ENCODE assay signal across 14 cellular contexts in the genomic region with DNA sequence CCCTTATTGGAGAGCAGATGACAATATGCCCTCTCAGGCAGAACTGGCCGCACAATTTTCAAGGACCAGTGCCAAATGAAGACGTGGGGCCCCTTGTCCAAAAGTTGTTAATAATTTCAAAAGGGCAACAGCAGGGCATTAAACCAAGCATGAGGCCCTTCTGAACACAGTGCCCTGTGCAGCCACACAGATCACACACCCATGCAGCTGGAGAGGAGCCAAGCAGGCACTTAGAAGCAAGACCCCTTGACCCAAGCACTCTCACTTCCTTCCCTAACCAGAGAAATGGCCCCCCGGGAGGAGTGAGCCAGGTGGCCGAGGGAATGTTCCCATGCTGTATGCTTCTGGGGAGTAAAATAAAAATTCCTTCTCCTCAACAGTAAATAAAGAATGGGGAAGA.
DNase-seq lines count a peak whose midpoint lies in the region; ATAC-seq, FAIRE-seq and TF ChIP-seq lines count a peak whose summit lies in the region.
"Had no signal": no experiment of that assay in that cellular context is flagged by ENCODE, and none has a peak within 500 bp of the region (broad histone marks: within the 10 kb centered on the region; RNA-seq: fewer than 3 reads in every experiment).

No MANE protein-coding gene starts in this region.

- ATAC-seq in GM18861 (IDR thresholded peaks at IDR 0.05; ENCODE audit: unreplicated experiment): peak; percentile 45
- peak; percentile 24 for ATAC-seq in HG03108 (IDR thresholded peaks at IDR 0.05; ENCODE audit: unreplicated experiment)
- no peak for ATAC-seq in left lobe of liver
- no peak for ATAC-seq in GM21529 (IDR thresholded peaks at IDR 0.05; ENCODE audit: unreplicated experiment)
- ATAC-seq: pancreas; stimulated activated memory B cell treated with anti-CD40 and anti-IgM and Interleukin-4, amounts not matched to agents 10 μg/mL and 1 μg/mL and 100 μg/mL, for 72 hours had no signal

- FAIRE-seq in GM12892 (lab: Jason Lieb, UNC): no peak
- FAIRE-seq: pancreas had no signal

- DNase-seq in NCI-H748 treated with DMSO at 0.1 percent for 48 hours (lab: John Stamatoyannopoulos, UW): peak; percentile 49
- peak; percentile 46 for DNase-seq in mucosa of gallbladder (ENCODE audit: low spot score)
- no peak for DNase-seq in GM12892 (ENCODE audit: insufficient read length)
- no peak for DNase-seq in left lobe of liver (ENCODE audit: low spot score)
- DNase-seq in COLO668 (lab: John Stamatoyannopoulos, UW; ENCODE audit: unreplicated experiment): no peak
- DNase-seq: activated CD4-positive, alpha-beta T cell treated with anti-CD3 and anti-CD28 coated beads, Interleukin-2, amount 50 U/mL, for 48 hours; left ventricle myocardium inferior; NCI-H526; pancreas; stimulated activated CD4-positive, alpha-beta T cell treated with anti-CD3 and anti-CD28 coated beads, Interleukin-1b, Interleukin-23, amount 100 ng/mL, for 48 hours had no signal

- no peak for TF ChIP-seq POLR2A in GM12892 (IDR thresholded peaks at IDR 0.05; ENCODE audit: low read depth, low read length)

Comparison
In these comparisons a context has a peak if more than half of its experiments do, and no peak if none do; other contexts are left out.
1. ATAC-seq: peak in GM18861 (single experiment) and HG03108 (single experiment); none in left lobe of liver (single experiment) and GM21529 (single experiment).
2. DNase-seq: peak in NCI-H748 treated with DMSO at 0.1 percent for 48 hours (single experiment) and mucosa of gallbladder (single experiment); none in GM12892 (single experiment), left lobe of liver (single experiment) and COLO668 (single experiment).